Comparison of ENCODE assay signal across 24 cellular contexts in genomic region chr1:103416681-103417318, GRCh38.
A peak's percentile ranks its signal among the peaks of the same experiment; 100 is the strongest.
DNase-seq lines count a peak whose midpoint lies in the region; ATAC-seq, FAIRE-seq and TF ChIP-seq lines count a peak whose summit lies in the region.
"Had no signal": no experiment of that assay in that cellular context is flagged by ENCODE, and none has a peak within 500 bp of the region (broad histone marks: within the 10 kb centered on the region; RNA-seq: fewer than 3 reads in every experiment).

No MANE protein-coding gene starts in this region.

- POLR2A ChIA-PET in MCF 10A (lab: Yijun Ruan, JAX) = no interaction called here

- TF ChIP-seq POLR2A in breast epithelium (IDR thresholded peaks at IDR 0.05) (no peak), GM12891 (IDR thresholded peaks at IDR 0.05; ENCODE audit: low read depth, low read length) (no peak)

- no peak overlapping the region for H3K4me3 Mint-ChIP-seq in MCF 10A (ENCODE audit: unreplicated experiment)
- no peak overlapping the region for H3K4me3 Mint-ChIP-seq in natural killer cell treated with Interleukin-12 subunit alpha and Interleukin-12 subunit beta and Interleukin-15 and Interleukin-18, amount 100 ng/mL, for 72 hours
- H3K4me3 Mint-ChIP-seq: activated naive CD4-positive, alpha-beta T cell treated with anti-CD3 and anti-CD28 coated beads for 36 hours; activated T-cell treated with anti-CD3 and anti-CD28 coated beads, Interleukin-2, amount 50 U/mL, for 24 hours had no signal

- intact Hi-C loops in MCF 10A (cut with micrococcal nuclease) = no loop called here
- intact Hi-C loops in breast epithelium (cut with DNase I; ENCODE audit: low total_unique reads) = no loop called here

- DNase-seq in MCF 10A (ENCODE audit: unreplicated experiment) (peak; percentile 11), breast epithelium (ENCODE audit: low spot score in 2 of 2) (no peak), NCI-H446 (lab: John Stamatoyannopoulos, UW) (peak; percentile 64 to 78), fibroblast of gingiva (ENCODE audit: low read depth) (peak; percentile 36), pons (ENCODE audit: low spot score) (no peak), GM12891 (ENCODE audit: insufficient read length, low spot score) (no peak)
- DNase-seq in natural killer cell treated with Interleukin-12 subunit alpha and Interleukin-12 subunit beta and Interleukin-15 and Interleukin-18, amount 100 ng/mL, for 72 hours (ENCODE audit: low spot score) = no peak
- DNase-seq: activated CD8-positive, alpha-beta memory T cell treated with anti-CD3 and anti-CD28 coated beads for 24 hours; activated naive CD4-positive, alpha-beta T cell treated with anti-CD3 and anti-CD28 coated beads for 36 hours; activated T-cell treated with anti-CD3 and anti-CD28 coated beads, Interleukin-2, amount 50 U/mL, for 24 hours; amygdala; Caco-2; central memory CD4-positive, alpha-beta T cell; dorsolateral prefrontal cortex; Kasumi-1; NCI-H1417; NCI-H526 treated with DMSO at 0.1 percent for 48 hours; psoas muscle had no signal

- TF ChIP-seq CTCF in MCF 10A (IDR thresholded peaks at IDR 0.05; ENCODE audit: unreplicated experiment) (no peak), breast epithelium (IDR thresholded peaks at IDR 0.05) (no peak)

- H3K27me3 ChIP-seq in breast epithelium = no peaks in the 10 kb centered on the region
- H3K27me3 ChIP-seq: BLaER1 treated with 17β-estradiol and CSF1 and Interleukin-3, amounts not matched to agents 10 nM and 100 nM; dorsolateral prefrontal cortex; neutrophil had no signal

- CTCF ChIA-PET in MCF 10A (lab: Yijun Ruan, JAX) = no interaction called here

- H3K4me1 ChIP-seq in breast epithelium = no peaks in the 10 kb centered on the region
- H3K4me1 ChIP-seq: A549; BLaER1 treated with 17β-estradiol and CSF1 and Interleukin-3, amounts not matched to agents 10 nM and 100 nM; Caco-2; psoas muscle had no signal

- BruUV-seq in MCF 10A (replicated peaks; lab: Mats Ljungman, UMichigan) = no TSS peak

- ATAC-seq in natural killer cell treated with Interleukin-12 subunit alpha and Interleukin-12 subunit beta and Interleukin-15 and Interleukin-18, amount 100 ng/mL, for 72 hours = no peak
- no peak for ATAC-seq in GM19351 (IDR thresholded peaks at IDR 0.05; ENCODE audit: unreplicated experiment)
- ATAC-seq: A549, psoas muscle had no signal

- no peak overlapping the region for H3K27ac ChIP-seq in breast epithelium
- H3K27ac ChIP-seq: A549; BLaER1 treated with 17β-estradiol and CSF1 and Interleukin-3, amounts not matched to agents 10 nM and 100 nM; dorsolateral prefrontal cortex; neutrophil; psoas muscle had no signal

- no peak overlapping the region for H3K27ac Mint-ChIP-seq in MCF 10A (ENCODE audit: low read depth, unreplicated experiment)
- H3K27ac Mint-ChIP-seq in natural killer cell treated with Interleukin-12 subunit alpha and Interleukin-12 subunit beta and Interleukin-15 and Interleukin-18, amount 100 ng/mL, for 72 hours = no peak overlapping the region
- H3K27ac Mint-ChIP-seq: activated naive CD4-positive, alpha-beta T cell treated with anti-CD3 and anti-CD28 coated beads for 36 hours; activated T-cell treated with anti-CD3 and anti-CD28 coated beads, Interleukin-2, amount 50 U/mL, for 24 hours had no signal

- H3K9me3 ChIP-seq in breast epithelium = no peaks in the 10 kb centered on the region
- H3K9me3 ChIP-seq: A549, Caco-2, neutrophil, psoas muscle had no signal

- no peaks in the 10 kb centered on the region for H3K4me1 Mint-ChIP-seq in MCF 10A (ENCODE audit: insufficient read depth, unreplicated experiment)
- H3K4me1 Mint-ChIP-seq in natural killer cell treated with Interleukin-12 subunit alpha and Interleukin-12 subunit beta and Interleukin-15 and Interleukin-18, amount 100 ng/mL, for 72 hours (ENCODE audit: low read depth in 2 of 2) = no peaks in the 10 kb centered on the region

- H3K27me3 Mint-ChIP-seq in MCF 10A (ENCODE audit: insufficient read depth, unreplicated experiment) = peaks cover 3% of the 10 kb centered on the region
- H3K27me3 Mint-ChIP-seq in natural killer cell treated with Interleukin-12 subunit alpha and Interleukin-12 subunit beta and Interleukin-15 and Interleukin-18, amount 100 ng/mL, for 72 hours = no peaks in the 10 kb centered on the region
- H3K27me3 Mint-ChIP-seq: activated T-cell treated with anti-CD3 and anti-CD28 coated beads, Interleukin-2, amount 50 U/mL, for 24 hours had no signal

- H3K9me3 Mint-ChIP-seq in MCF 10A (ENCODE audit: unreplicated experiment) = no peaks in the 10 kb centered on the region
- H3K9me3 Mint-ChIP-seq in natural killer cell treated with Interleukin-12 subunit alpha and Interleukin-12 subunit beta and Interleukin-15 and Interleukin-18, amount 100 ng/mL, for 72 hours = peaks cover 9% of the 10 kb centered on the region

- H3K4me3 ChIP-seq in breast epithelium = no peak overlapping the region
- H3K4me3 ChIP-seq: A549; BLaER1 treated with 17β-estradiol and CSF1 and Interleukin-3, amounts not matched to agents 10 nM and 100 nM; dorsolateral prefrontal cortex; psoas muscle had no signal

- no peak for FAIRE-seq in GM12891 (lab: Jason Lieb, UNC)
- FAIRE-seq: A549, GM18507, TTC549 had no signal

- no peaks in the 10 kb centered on the region for H3K36me3 Mint-ChIP-seq in MCF 10A (ENCODE audit: insufficient read depth, unreplicated experiment)
- H3K36me3 Mint-ChIP-seq in natural killer cell treated with Interleukin-12 subunit alpha and Interleukin-12 subunit beta and Interleukin-15 and Interleukin-18, amount 100 ng/mL, for 72 hours = no peaks in the 10 kb centered on the region

- H3K36me3 ChIP-seq in breast epithelium = no peaks in the 10 kb centered on the region
- H3K36me3 ChIP-seq: BLaER1 treated with 17β-estradiol and CSF1 and Interleukin-3, amounts not matched to agents 10 nM and 100 nM; neutrophil had no signal

TF ChIP-seq in GM12891, 5 proteins besides CTCF, POLR2A, EP300 and RAD21:
- TF ChIP-seq POU2F2 (IDR thresholded peaks at IDR 0.05; ENCODE audit: low read depth, low read length) (no peak), POLR2AphosphoS5 (IDR thresholded peaks at IDR 0.05; ENCODE audit: low read depth, low read length) (no peak), SPI1 (IDR thresholded peaks at IDR 0.05; ENCODE audit: low read depth, low read length) (no peak), TAF1 (IDR thresholded peaks at IDR 0.05; ENCODE audit: low read depth, low read length) (no peak), PAX5 (IDR thresholded peaks at IDR 0.05; ENCODE audit: insufficient read depth, low read length, severe bottlenecking) (no peak)

Comparison
In these comparisons a context has a peak if more than half of its experiments do, and no peak if none do; other contexts are left out.
1. DNase-seq: peak in MCF 10A (single experiment), NCI-H446 (2 of 2) and fibroblast of gingiva (single experiment); none in breast epithelium (0 of 2), natural killer cell treated with Interleukin-12 subunit alpha and Interleukin-12 subunit beta and Interleukin-15 and Interleukin-18, amount 100 ng/mL, for 72 hours (single experiment), pons (single experiment) and GM12891 (single experiment).